Comparison of ENCODE assay signal across 1 cellular context in the genomic region with DNA sequence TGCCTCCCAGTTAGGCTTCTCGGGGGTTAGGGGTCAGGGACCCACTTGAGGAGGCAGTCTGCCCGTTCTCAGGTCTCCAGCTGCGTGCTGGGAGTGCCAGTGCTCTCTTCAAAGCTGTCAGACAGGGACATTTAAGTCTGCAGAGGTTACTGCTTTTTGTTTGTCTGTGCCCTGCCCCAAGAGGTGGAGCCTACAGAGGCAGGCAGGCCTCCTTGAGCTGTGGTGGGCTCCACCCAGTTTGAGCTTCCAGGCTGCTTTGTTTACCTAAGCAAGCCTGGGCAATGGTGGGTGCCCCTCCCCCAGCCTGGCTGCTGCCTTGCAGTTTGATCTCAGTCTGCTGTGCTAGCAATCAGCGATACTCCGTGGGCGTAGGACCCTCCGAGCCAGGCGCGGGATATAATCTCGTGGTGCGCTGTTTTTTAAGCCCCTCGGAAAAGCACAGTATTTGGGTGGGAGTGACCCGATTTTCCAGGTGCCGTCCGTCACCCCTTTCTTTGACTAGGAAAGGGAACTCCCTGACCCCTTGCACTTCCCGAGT.
A peak's percentile ranks its signal among the peaks of the same experiment; 100 is the strongest.
TF ChIP-seq lines count a peak whose summit lies in the region.

No MANE protein-coding gene starts in this region.

TF ChIP-seq in Ishikawa, 13 proteins besides CTCF, POLR2A, EP300 and RAD21:
- TF ChIP-seq MAX (IDR thresholded peaks at IDR 0.05) = 0 out of 2 replicates have a peak, but pooled peaks have one; percentile 2
